10 cellular contexts compared by ENCODE assay signal in genomic region chr17:688100-688989, GRCh38. TPM values are rescaled to one million over a fixed set of nuclear protein-coding genes. Genes with fewer than 3 reads are reported as not detected.
A peak's percentile ranks its signal among the peaks of the same experiment; 100 is the strongest.
DNase-seq lines count a peak whose midpoint lies in the region; ATAC-seq and TF ChIP-seq lines count a peak whose summit lies in the region.
"Had no signal": no experiment of that assay in that cellular context is flagged by ENCODE, and none has a peak within 500 bp of the region (broad histone marks: within the 10 kb centered on the region; RNA-seq: fewer than 3 reads in every experiment).

No MANE protein-coding gene starts in this region.

- CTCF ChIA-PET in activated naive CD4-positive, alpha-beta T cell treated with anti-CD3 and anti-CD28 coated beads for 36 hours (lab: Charles Lee), result interaction anchor here (0.9 to 1.3 kb wide), 4 partner anchors 9 to 276 kb away, joined by 3 to 5 read pairs (median 4); no protein-coding TSS in a partner anchor

- no peak for ATAC-seq in activated naive CD4-positive, alpha-beta T cell treated with anti-CD3 and anti-CD28 coated beads, Interleukin-2, amount 50 U/mL, for 72 hours
- no peak for ATAC-seq in stimulated activated memory B cell treated with anti-CD40 and anti-IgM and Interleukin-4, amounts not matched to agents 10 μg/mL and 1 μg/mL and 100 μg/mL, for 72 hours
- ATAC-seq in HG02884 (IDR thresholded peaks at IDR 0.05; ENCODE audit: unreplicated experiment), result no peak
- ATAC-seq: K562 had no signal

- DNase-seq in activated naive CD4-positive, alpha-beta T cell treated with anti-CD3 and anti-CD28 coated beads for 36 hours, result peak; percentile 22
- DNase-seq in activated naive CD4-positive, alpha-beta T cell treated with anti-CD3 and anti-CD28 coated beads, Interleukin-2, amount 50 U/mL, for 72 hours (ENCODE audit: low spot score in 2 of 2), result no peak
- peak; percentile 6 for DNase-seq in RPMI7951 (ENCODE audit: low read depth)
- peak; percentile 43 for DNase-seq in fibroblast of mammary gland (ENCODE audit: low read depth)
- DNase-seq in activated T-cell treated with anti-CD3 and anti-CD28 coated beads, Interleukin-2, amount 50 U/mL, for 24 hours, result no peak
- no peak for DNase-seq in SHP77 (lab: John Stamatoyannopoulos, UW)
- DNase-seq: left cardiac atrium had no signal

- H3K36me3 Mint-ChIP-seq in activated naive CD4-positive, alpha-beta T cell treated with anti-CD3 and anti-CD28 coated beads for 36 hours (ENCODE audit: low read depth), result peaks cover 14% of the 10 kb centered on the region
- peaks cover 0 to 5% of the 10 kb centered on the region in 2 donors for H3K36me3 Mint-ChIP-seq in activated naive CD4-positive, alpha-beta T cell treated with anti-CD3 and anti-CD28 coated beads, Interleukin-2, amount 50 U/mL, for 72 hours
- peaks cover 54% of the 10 kb centered on the region for H3K36me3 Mint-ChIP-seq in stimulated activated memory B cell treated with anti-CD40 and anti-IgM and Interleukin-4, amounts not matched to agents 10 μg/mL and 1 μg/mL and 100 μg/mL, for 72 hours
- peaks cover 82% of the 10 kb centered on the region for H3K36me3 Mint-ChIP-seq in activated T-cell treated with anti-CD3 and anti-CD28 coated beads, Interleukin-2, amount 50 U/mL, for 24 hours (ENCODE audit: low read depth)

- H3K9me3 Mint-ChIP-seq in activated naive CD4-positive, alpha-beta T cell treated with anti-CD3 and anti-CD28 coated beads for 36 hours, result no peaks in the 10 kb centered on the region
- H3K9me3 Mint-ChIP-seq in activated naive CD4-positive, alpha-beta T cell treated with anti-CD3 and anti-CD28 coated beads, Interleukin-2, amount 50 U/mL, for 72 hours, result no peaks in the 10 kb centered on the region
- no peaks in the 10 kb centered on the region for H3K9me3 Mint-ChIP-seq in stimulated activated memory B cell treated with anti-CD40 and anti-IgM and Interleukin-4, amounts not matched to agents 10 μg/mL and 1 μg/mL and 100 μg/mL, for 72 hours
- H3K9me3 Mint-ChIP-seq in activated T-cell treated with anti-CD3 and anti-CD28 coated beads, Interleukin-2, amount 50 U/mL, for 24 hours, result no peaks in the 10 kb centered on the region

- H3K27ac Mint-ChIP-seq in activated naive CD4-positive, alpha-beta T cell treated with anti-CD3 and anti-CD28 coated beads for 36 hours, result no peak overlapping the region
- peak overlapping the region in 1 of 2 donors; percentile 17 for H3K27ac Mint-ChIP-seq in activated naive CD4-positive, alpha-beta T cell treated with anti-CD3 and anti-CD28 coated beads, Interleukin-2, amount 50 U/mL, for 72 hours
- peak overlapping the region; percentile 57 for H3K27ac Mint-ChIP-seq in stimulated activated memory B cell treated with anti-CD40 and anti-IgM and Interleukin-4, amounts not matched to agents 10 μg/mL and 1 μg/mL and 100 μg/mL, for 72 hours
- no peak overlapping the region for H3K27ac Mint-ChIP-seq in activated T-cell treated with anti-CD3 and anti-CD28 coated beads, Interleukin-2, amount 50 U/mL, for 24 hours

- peaks cover 5% of the 10 kb centered on the region for H3K4me1 Mint-ChIP-seq in activated naive CD4-positive, alpha-beta T cell treated with anti-CD3 and anti-CD28 coated beads for 36 hours (ENCODE audit: low read depth)
- H3K4me1 Mint-ChIP-seq in stimulated activated memory B cell treated with anti-CD40 and anti-IgM and Interleukin-4, amounts not matched to agents 10 μg/mL and 1 μg/mL and 100 μg/mL, for 72 hours, result peaks cover 15% of the 10 kb centered on the region
- H3K4me1 Mint-ChIP-seq in activated T-cell treated with anti-CD3 and anti-CD28 coated beads, Interleukin-2, amount 50 U/mL, for 24 hours (ENCODE audit: low read depth), result peaks cover 3% of the 10 kb centered on the region

- no peak overlapping the region for H3K4me3 ChIP-seq in fibroblast of mammary gland (ENCODE audit: control insufficient read depth, low read depth, low read length)
- H3K4me3 ChIP-seq: K562 had no signal

- H3K27me3 Mint-ChIP-seq in activated naive CD4-positive, alpha-beta T cell treated with anti-CD3 and anti-CD28 coated beads for 36 hours (ENCODE audit: low read depth), result no peaks in the 10 kb centered on the region
- H3K27me3 Mint-ChIP-seq in stimulated activated memory B cell treated with anti-CD40 and anti-IgM and Interleukin-4, amounts not matched to agents 10 μg/mL and 1 μg/mL and 100 μg/mL, for 72 hours, result no peaks in the 10 kb centered on the region
- no peaks in the 10 kb centered on the region for H3K27me3 Mint-ChIP-seq in activated T-cell treated with anti-CD3 and anti-CD28 coated beads, Interleukin-2, amount 50 U/mL, for 24 hours

- H3K4me3 Mint-ChIP-seq in activated naive CD4-positive, alpha-beta T cell treated with anti-CD3 and anti-CD28 coated beads for 36 hours, result no peak overlapping the region
- H3K4me3 Mint-ChIP-seq in stimulated activated memory B cell treated with anti-CD40 and anti-IgM and Interleukin-4, amounts not matched to agents 10 μg/mL and 1 μg/mL and 100 μg/mL, for 72 hours, result no peak overlapping the region
- no peak overlapping the region for H3K4me3 Mint-ChIP-seq in activated T-cell treated with anti-CD3 and anti-CD28 coated beads, Interleukin-2, amount 50 U/mL, for 24 hours

- peak; percentile 24 for TF ChIP-seq CTCF in fibroblast of mammary gland (conservative IDR thresholded peaks at IDR 0.05; ENCODE audit: control insufficient read depth, insufficient read depth, low read depth, low read length)

- intact Hi-C loops in activated naive CD4-positive, alpha-beta T cell treated with anti-CD3 and anti-CD28 coated beads for 36 hours (cut with micrococcal nuclease), result loop anchor here (1.0 kb wide), 1 partner anchor 276 kb away; no protein-coding TSS in a partner anchor

RNA-seq across cellular contexts. Expression of gene VPS53, which starts 26.3 kb away (rescaled TPM):
- total RNA-seq in activated naive CD4-positive, alpha-beta T cell treated with anti-CD3 and anti-CD28 coated beads for 36 hours, result 10 to 100 TPM; 42.9 to 49.8 TPM
- 10 to 100 TPM; 39.1 to 56.7 TPM for total RNA-seq in activated naive CD4-positive, alpha-beta T cell treated with anti-CD3 and anti-CD28 coated beads, Interleukin-2, amount 50 U/mL, for 72 hours
- 8.8 and 9.5 TPM in 2 replicates for total RNA-seq in RPMI7951 (2014; rRNA removed; shearing (Covaris generic))

RNA-seq across cellular contexts. Expression of gene TLCD3A, which starts 44.1 kb away (rescaled TPM):
- 1 to 10 TPM; 2.7 to 3.0 TPM for total RNA-seq in activated naive CD4-positive, alpha-beta T cell treated with anti-CD3 and anti-CD28 coated beads for 36 hours
- total RNA-seq in activated naive CD4-positive, alpha-beta T cell treated with anti-CD3 and anti-CD28 coated beads, Interleukin-2, amount 50 U/mL, for 72 hours, result 10 to 100 TPM in 1 of 2 donors, 1 to 10 TPM in 1; 1.5 to 20.4 TPM
- 15.3 and 15.4 TPM in 2 replicates for total RNA-seq in RPMI7951 (2014; rRNA removed; shearing (Covaris generic))

Comparison
In these comparisons a context has a peak if more than half of its experiments do, and no peak if none do; other contexts are left out.
1. DNase-seq: peak in activated naive CD4-positive, alpha-beta T cell treated with anti-CD3 and anti-CD28 coated beads for 36 hours (single experiment), RPMI7951 (single experiment) and fibroblast of mammary gland (single experiment); none in activated naive CD4-positive, alpha-beta T cell treated with anti-CD3 and anti-CD28 coated beads, Interleukin-2, amount 50 U/mL, for 72 hours (0 of 2), activated T-cell treated with anti-CD3 and anti-CD28 coated beads, Interleukin-2, amount 50 U/mL, for 24 hours (single experiment) and SHP77 (0 of 2).